Comparison of ENCODE assay signal across 9 cellular contexts in the genomic region with DNA sequence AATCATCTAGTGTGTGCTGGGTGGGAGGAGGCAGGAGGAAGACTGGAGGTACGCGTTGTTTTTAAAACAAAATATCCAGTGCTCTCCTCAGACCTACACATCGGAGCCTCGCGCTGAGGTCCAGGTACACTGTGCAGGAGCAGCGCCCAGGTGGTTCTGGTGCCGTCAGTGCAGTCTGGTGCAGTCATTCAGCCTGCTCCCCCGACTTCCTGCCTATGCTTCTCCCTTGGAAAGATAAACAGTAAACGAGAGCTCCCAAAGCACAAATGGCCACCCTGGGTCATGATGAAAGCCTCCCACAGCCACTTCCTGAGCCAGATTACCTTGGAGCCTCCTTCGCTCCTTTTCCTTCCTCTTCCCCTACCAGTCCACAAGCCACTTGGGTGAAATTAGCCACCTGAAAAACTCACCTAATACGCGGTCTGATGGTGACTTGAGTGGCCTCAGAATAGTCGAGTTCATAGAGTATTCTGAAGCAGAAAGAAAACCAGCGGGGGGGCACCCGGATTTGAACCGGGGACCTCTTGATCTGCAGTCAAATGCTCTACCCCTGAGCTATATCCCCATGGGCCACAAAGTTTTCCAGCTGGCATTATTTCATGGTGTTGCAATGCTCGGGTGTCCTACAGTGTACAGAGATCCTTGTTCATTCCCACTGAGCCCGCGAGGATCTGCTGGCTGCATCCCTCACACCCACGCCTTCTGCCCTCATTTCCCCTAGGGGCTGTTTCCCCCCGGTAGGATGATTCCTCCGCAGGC.
A peak's percentile ranks its signal among the peaks of the same experiment; 100 is the strongest.
DNase-seq lines count a peak whose midpoint lies in the region; ATAC-seq lines count a peak whose summit lies in the region.
"Had no signal": no experiment of that assay in that cellular context is flagged by ENCODE, and none has a peak within 500 bp of the region (broad histone marks: within the 10 kb centered on the region; RNA-seq: fewer than 3 reads in every experiment).

No MANE protein-coding gene starts in this region.

- peak overlapping the region; percentile 61 for H3K4me3 ChIP-seq in adipocyte (ENCODE audit: low read length)
- H3K4me3 ChIP-seq in Karpas-422 (ENCODE audit: low read length): no peak overlapping the region

- no peaks in the 10 kb centered on the region for H3K79me2 ChIP-seq in Karpas-422 (ENCODE audit: low read length)

- ATAC-seq in GM21515 (IDR thresholded peaks at IDR 0.05; ENCODE audit: unreplicated experiment) (no peak), GM19328 (IDR thresholded peaks at IDR 0.05; ENCODE audit: unreplicated experiment) (no peak)
- no peak for ATAC-seq in stimulated activated effector memory CD8-positive, alpha-beta T cell treated with anti-CD3 and anti-CD28 coated beads, Interleukin-12 subunit alpha, Interleukin-12 subunit beta, amount 100 ng/mL, for 72 hours

- no peaks in the 10 kb centered on the region for H3K9me2 ChIP-seq in Karpas-422 (replicated peaks; ENCODE audit: insufficient read depth, low read length)

- H4K20me1 ChIP-seq in Karpas-422 (ENCODE audit: insufficient read depth, low read depth, low read length): no peaks in the 10 kb centered on the region

- no peak overlapping the region for H2AFZ ChIP-seq in Karpas-422 (ENCODE audit: low read length)

- H3K9me3 Mint-ChIP-seq in stimulated activated effector memory CD8-positive, alpha-beta T cell treated with anti-CD3 and anti-CD28 coated beads, Interleukin-12 subunit alpha, Interleukin-12 subunit beta, amount 100 ng/mL, for 72 hours: no peaks in the 10 kb centered on the region

- H3K27ac ChIP-seq in Karpas-422 (ENCODE audit: low read length): no peak overlapping the region

- H3K36me3 Mint-ChIP-seq in stimulated activated effector memory CD8-positive, alpha-beta T cell treated with anti-CD3 and anti-CD28 coated beads, Interleukin-12 subunit alpha, Interleukin-12 subunit beta, amount 100 ng/mL, for 72 hours: no peaks in the 10 kb centered on the region

- H3K36me3 ChIP-seq in adipocyte (ENCODE audit: control insufficient read depth, insufficient read depth, low read length, severe bottlenecking): no peaks in the 10 kb centered on the region
- no peaks in the 10 kb centered on the region for H3K36me3 ChIP-seq in Karpas-422 (ENCODE audit: insufficient read depth, low read length)

- H3K4me3 Mint-ChIP-seq in stimulated activated effector memory CD8-positive, alpha-beta T cell treated with anti-CD3 and anti-CD28 coated beads, Interleukin-12 subunit alpha, Interleukin-12 subunit beta, amount 100 ng/mL, for 72 hours: no peak overlapping the region

- H3K9ac ChIP-seq in adipocyte (ENCODE audit: low read length) (no peak overlapping the region), Karpas-422 (ENCODE audit: low read length) (no peak overlapping the region)

- H3K27me3 ChIP-seq in adipocyte (replicated peaks; ENCODE audit: control insufficient read depth, insufficient read depth, low read length): no peaks in the 10 kb centered on the region
- H3K27me3 ChIP-seq in Karpas-422 (ENCODE audit: low read length): no peaks in the 10 kb centered on the region

- H3K4me1 Mint-ChIP-seq in stimulated activated effector memory CD8-positive, alpha-beta T cell treated with anti-CD3 and anti-CD28 coated beads, Interleukin-12 subunit alpha, Interleukin-12 subunit beta, amount 100 ng/mL, for 72 hours: no peaks in the 10 kb centered on the region
- H3K4me1 Mint-ChIP-seq: brain had no signal

- peaks cover 6% of the 10 kb centered on the region for H3K9me3 ChIP-seq in adipocyte (ENCODE audit: control insufficient read depth, low read length)
- H3K9me3 ChIP-seq in Karpas-422 (ENCODE audit: low read length): no peaks in the 10 kb centered on the region

- H3K4me2 ChIP-seq in Karpas-422 (ENCODE audit: low read depth, low read length, poor library complexity, severe bottlenecking): no peak overlapping the region

- no peak overlapping the region for H3K27ac Mint-ChIP-seq in stimulated activated effector memory CD8-positive, alpha-beta T cell treated with anti-CD3 and anti-CD28 coated beads, Interleukin-12 subunit alpha, Interleukin-12 subunit beta, amount 100 ng/mL, for 72 hours

- H3K4me1 ChIP-seq in adipocyte (ENCODE audit: control insufficient read depth, insufficient read depth, low read length) (peaks cover 16% of the 10 kb centered on the region), Karpas-422 (ENCODE audit: low read length) (no peaks in the 10 kb centered on the region)

- DNase-seq in COLO829 (ENCODE audit: low spot score) (peak; percentile 89), HuH-7.5 (ENCODE audit: low spot score) (peak; percentile 65), adipocyte (ENCODE audit: low read depth) (peak; percentile 72), iris pigment epithelial cell (ENCODE audit: low read depth) (peak; percentile 78), Karpas-422 (no peak)
- DNase-seq in stimulated activated effector memory CD8-positive, alpha-beta T cell treated with anti-CD3 and anti-CD28 coated beads, Interleukin-12 subunit alpha, Interleukin-12 subunit beta, amount 100 ng/mL, for 72 hours (ENCODE audit: low spot score in 2 of 2): no peak

Comparison
In these comparisons a context has a peak if more than half of its experiments do, and no peak if none do; other contexts are left out.
1. DNase-seq: peak in COLO829 (single experiment), HuH-7.5 (single experiment), adipocyte (single experiment) and iris pigment epithelial cell (single experiment); none in stimulated activated effector memory CD8-positive, alpha-beta T cell treated with anti-CD3 and anti-CD28 coated beads, Interleukin-12 subunit alpha, Interleukin-12 subunit beta, amount 100 ng/mL, for 72 hours (0 of 2) and Karpas-422 (single experiment).